8 cellular contexts compared by ENCODE assay signal in genomic region chr21:46635324-46636180, GRCh38. TPM values are rescaled to one million over a fixed set of nuclear protein-coding genes. Genes with fewer than 3 reads are reported as not detected.
DNase-seq lines count a peak whose midpoint lies in the region; ATAC-seq and TF ChIP-seq lines count a peak whose summit lies in the region.

Gene PRMT2 (plus strand): TSS chr21:46635674. CDS start chr21:46636952, 1,278 bp downstream.

- peak within 1 kb of the TSS; percentile 80 for H3K9ac ChIP-seq in SU-DHL-6 (ENCODE audit: low read length)

- H2AFZ ChIP-seq in SU-DHL-6 (ENCODE audit: low read depth, low read length, severe bottlenecking): peak within 1 kb of the TSS; percentile 94

- H3F3A ChIP-seq in SU-DHL-6 (ENCODE audit: insufficient read depth): peaks cover 18% of the 10 kb centered on the region

- TF ChIP-seq CTCF in GM12865 (IDR thresholded peaks at IDR 0.05; ENCODE audit: insufficient read depth, low read depth, low read length, missing control alignments) (no peak), SU-DHL-6 (IDR thresholded peaks at IDR 0.05; ENCODE audit: insufficient read depth, low read length, poor library complexity, severe bottlenecking) (no peak), osteocyte (IDR thresholded peaks at IDR 0.05) (no peak), thoracic aorta (IDR thresholded peaks at IDR 0.05) (no peak)

- H3K27ac ChIP-seq in SU-DHL-6 (ENCODE audit: low read depth, low read length) (peak within 1 kb of the TSS; percentile 60), thoracic aorta (peak within 1 kb of the TSS; percentile 98 to 99)

- H3K9me3 ChIP-seq in SU-DHL-6 (ENCODE audit: insufficient read depth, low read length) (no peaks in the 10 kb centered on the region), thoracic aorta (no peaks in the 10 kb centered on the region)

- no peaks in the 10 kb centered on the region for H3K9me3 Mint-ChIP-seq in activated naive CD8-positive, alpha-beta T cell treated with anti-CD3 and anti-CD28 coated beads, Interleukin-2, amount 10 ng/mL, durations not matched to agents 7 days and 5 days
- H3K9me3 Mint-ChIP-seq in osteocyte (ENCODE audit: unreplicated experiment): no peaks in the 10 kb centered on the region

- no peaks in the 10 kb centered on the region for H3K9me2 ChIP-seq in SU-DHL-6 (replicated peaks; ENCODE audit: insufficient read depth, low read length)

- H3K4me1 Mint-ChIP-seq in activated naive CD8-positive, alpha-beta T cell treated with anti-CD3 and anti-CD28 coated beads, Interleukin-2, amount 10 ng/mL, durations not matched to agents 7 days and 5 days: peaks cover 60% of the 10 kb centered on the region
- H3K4me1 Mint-ChIP-seq in osteocyte (ENCODE audit: unreplicated experiment): peaks cover 51% of the 10 kb centered on the region

- peak; percentile 88 for ATAC-seq in HG02759 (IDR thresholded peaks at IDR 0.05; ENCODE audit: unreplicated experiment)
- ATAC-seq in activated naive CD8-positive, alpha-beta T cell treated with anti-CD3 and anti-CD28 coated beads, Interleukin-2, amount 10 ng/mL, durations not matched to agents 7 days and 5 days (ENCODE audit: low read depth): peak; percentile 92
- peak; percentile 93 for ATAC-seq in thoracic aorta (ENCODE audit: insufficient number of reproducible peaks, low FRiP score, low read depth)

- peaks cover 13% of the 10 kb centered on the region for H3K36me3 Mint-ChIP-seq in activated naive CD8-positive, alpha-beta T cell treated with anti-CD3 and anti-CD28 coated beads, Interleukin-2, amount 10 ng/mL, durations not matched to agents 7 days and 5 days
- H3K36me3 Mint-ChIP-seq in osteocyte (ENCODE audit: unreplicated experiment): peaks cover 8% of the 10 kb centered on the region

- DNase-seq in GM12865 (ENCODE audit: low read depth) (peak; percentile 98), NCI-H1417 (lab: John Stamatoyannopoulos, UW) (peak; percentile 98 to 99 (median 98)), head of caudate nucleus (peak; percentile 87 to 99 (median 96)), osteocyte (ENCODE audit: extremely low spot score, unreplicated experiment) (peak; percentile 100), thoracic aorta (ENCODE audit: low spot score) (peak; percentile 71)
- peak; percentile 100 for DNase-seq in activated naive CD8-positive, alpha-beta T cell treated with anti-CD3 and anti-CD28 coated beads, Interleukin-2, amount 10 ng/mL, durations not matched to agents 7 days and 5 days

- intact Hi-C loops in head of caudate nucleus (cut with DNase I): loop anchor here (1.0 kb wide), 1 partner anchor 30 kb away; the partner anchor contains the start of gene S100B

- H4K20me1 ChIP-seq in SU-DHL-6 (ENCODE audit: low read depth, low read length): 0 out of 2 replicates have a peak, but pooled peaks cover 2% of the 10 kb centered on the region

- peak within 1 kb of the TSS; percentile 69 for H3K4me2 ChIP-seq in SU-DHL-6 (ENCODE audit: low read depth, low read length, poor library complexity, severe bottlenecking)

- H3K79me2 ChIP-seq in SU-DHL-6 (ENCODE audit: insufficient read depth, low read length): peaks cover 4% of the 10 kb centered on the region; the same call in 1 of the 2 replicates

- H3K27me3 ChIP-seq in SU-DHL-6 (ENCODE audit: low read length): no peaks in the 10 kb centered on the region
- H3K27me3 ChIP-seq in thoracic aorta (replicated peaks; ENCODE audit: insufficient read depth): no peaks in the 10 kb centered on the region

- H3K36me3 ChIP-seq in SU-DHL-6 (ENCODE audit: low read length) (peaks cover 3% of the 10 kb centered on the region; the same call in 1 of the 2 replicates), thoracic aorta (no peaks in the 10 kb centered on the region)

- peak within 1 kb of the TSS; percentile 89 for H3K4me3 Mint-ChIP-seq in activated naive CD8-positive, alpha-beta T cell treated with anti-CD3 and anti-CD28 coated beads, Interleukin-2, amount 10 ng/mL, durations not matched to agents 7 days and 5 days
- H3K4me3 Mint-ChIP-seq in osteocyte (ENCODE audit: unreplicated experiment): peak within 1 kb of the TSS; percentile 86

- POLR2A ChIA-PET in activated naive CD8-positive, alpha-beta T cell treated with anti-CD3 and anti-CD28 coated beads, Interleukin-2, amount 10 ng/mL, durations not matched to agents 7 days and 5 days (lab: Charles Lee): interaction anchor here (0.7 to 6.5 kb wide), 17 partner anchors 7 to 312 kb away, joined by 3 to 80 read pairs (median 12); partner anchors contain the start of genes C21orf58, DIP2A, PCNT and S100B

- H3K27me3 Mint-ChIP-seq in activated naive CD8-positive, alpha-beta T cell treated with anti-CD3 and anti-CD28 coated beads, Interleukin-2, amount 10 ng/mL, durations not matched to agents 7 days and 5 days: no peaks in the 10 kb centered on the region
- H3K27me3 Mint-ChIP-seq in osteocyte (ENCODE audit: unreplicated experiment): peaks cover 4% of the 10 kb centered on the region

- H3K27ac Mint-ChIP-seq in activated naive CD8-positive, alpha-beta T cell treated with anti-CD3 and anti-CD28 coated beads, Interleukin-2, amount 10 ng/mL, durations not matched to agents 7 days and 5 days: peak within 1 kb of the TSS; percentile 94
- peak within 1 kb of the TSS; percentile 99 for H3K27ac Mint-ChIP-seq in osteocyte (ENCODE audit: unreplicated experiment)

- H3K4me3 ChIP-seq in GM12865 (ENCODE audit: low read depth, low read length) (peak within 1 kb of the TSS; percentile 83), SU-DHL-6 (ENCODE audit: insufficient read depth, low read length, poor library complexity, severe bottlenecking) (peak within 1 kb of the TSS; percentile 78), thoracic aorta (peak within 1 kb of the TSS; percentile 72)

- H3K4me1 ChIP-seq in thoracic aorta (ENCODE audit: control insufficient read depth in 1 of 2, low read depth in 2 of 2): peaks cover 35 to 46% of the 10 kb centered on the region in 2 donors

RNA-seq across cellular contexts. Expression of gene PRMT2, which starts in this region (rescaled TPM):
- total RNA-seq in activated naive CD8-positive, alpha-beta T cell treated with anti-CD3 and anti-CD28 coated beads, Interleukin-2, amount 10 ng/mL, durations not matched to agents 7 days and 5 days: 100 to 1,000 TPM; 153 to 157 TPM
- total RNA-seq in osteocyte (111 and 115 TPM in 2 replicates), thoracic aorta (100 to 1,000 TPM; 125 to 126 TPM)

Comparison
In these comparisons a context has a peak if more than half of its experiments do, and no peak if none do; other contexts are left out.
1. Peak in every context shown above with its lines: DNase-seq, ATAC-seq, H3K4me3 ChIP-seq and H3K27ac ChIP-seq.